12 cellular contexts compared by ENCODE assay signal in the genomic region with DNA sequence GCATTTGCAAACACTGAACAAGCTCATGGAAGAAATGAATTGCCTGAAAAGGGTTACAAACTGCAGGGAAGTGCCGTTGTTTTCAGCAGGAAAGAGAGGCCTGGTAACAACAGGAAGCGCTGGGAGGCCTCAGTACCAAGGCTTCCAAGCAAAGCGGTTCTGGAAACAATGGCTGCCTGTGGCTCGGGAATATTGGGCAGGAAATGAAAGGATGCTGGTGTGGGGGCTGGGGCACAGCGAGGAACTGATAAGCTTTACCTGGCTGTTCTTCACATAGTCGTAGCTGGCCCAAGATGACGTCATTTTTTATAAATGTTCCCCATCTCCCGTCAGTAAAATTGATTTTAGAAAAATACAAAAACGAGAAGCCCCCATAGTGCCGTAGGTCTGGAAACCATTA. TPM values are rescaled to one million over a fixed set of nuclear protein-coding genes. Genes with fewer than 3 reads are reported as not detected.
DNase-seq lines count a peak whose midpoint lies in the region; ATAC-seq and TF ChIP-seq lines count a peak whose summit lies in the region.
"Had no signal": no experiment of that assay in that cellular context is flagged by ENCODE, and none has a peak within 500 bp of the region (broad histone marks: within the 10 kb centered on the region; RNA-seq: fewer than 3 reads in every experiment).

No MANE protein-coding gene starts in this region.

- H2BK5ac ChIP-seq in mesenchymal stem cell (ENCODE audit: low read depth, low read length, poor library complexity, severe bottlenecking): no peak overlapping the region

- no peaks in the 10 kb centered on the region for H3K9me3 Mint-ChIP-seq in type B pancreatic cell
- H3K9me3 Mint-ChIP-seq: activated T-helper 2 cell treated with anti-CD3 and anti-CD28 coated beads, Interferon-gamma antibody, Interleukin-2, Interleukin-4, amounts not matched to agents 10 μg/mL and 5 μg/mL and 100 μg/mL, durations not matched to agents 14 hours and 24 hours and 36 hours had no signal

- H2AK5ac ChIP-seq in mesenchymal stem cell (ENCODE audit: low read length, severe bottlenecking): peak overlapping the region; percentile 53

- peak overlapping the region; percentile 40 for H3K4me3 Mint-ChIP-seq in type B pancreatic cell

- H4K8ac ChIP-seq in mesenchymal stem cell (ENCODE audit: low read length): peak overlapping the region; percentile 96

- peak overlapping the region in 2 of 4 donors; percentile 36 to 46 for H3K27ac ChIP-seq in gastroesophageal sphincter
- H3K27ac ChIP-seq in mesenchymal stem cell (ENCODE audit: low read length, poor library complexity, severe bottlenecking): no peak overlapping the region
- H3K27ac ChIP-seq: 22Rv1 had no signal

- H3K18ac ChIP-seq in mesenchymal stem cell (ENCODE audit: low read depth in 1 of 2, low read length in 2 of 2): peak overlapping the region; percentile 42 to 61

- no peak for TF ChIP-seq POLR2A in gastroesophageal sphincter (IDR thresholded peaks at IDR 0.05)

- H3K4me1 ChIP-seq in gastroesophageal sphincter: peaks cover 0 to 57% (median 6%) of the 10 kb centered on the region in 3 donors
- peaks cover 10% of the 10 kb centered on the region for H3K4me1 ChIP-seq in mesenchymal stem cell (ENCODE audit: control insufficient read depth, insufficient read depth, low read depth, low read length)

- H3K14ac ChIP-seq in mesenchymal stem cell (ENCODE audit: low read length in 2 of 2): no peak overlapping the region

- TF ChIP-seq EP300 in gastroesophageal sphincter (IDR thresholded peaks at IDR 0.05): no peak

- no peak overlapping the region for H3K9ac ChIP-seq in mesenchymal stem cell (ENCODE audit: low read length)

- WGBS in gastroesophageal sphincter (ENCODE audit: low coverage in 1 of 2), 2 donors: 37 to 46% methylated on average over 5 to 10 of the region's 10 CpGs
- WGBS in mesenchymal stem cell: 34% methylated on average over 9 of the region's 10 CpGs

- H3K4me2 ChIP-seq in mesenchymal stem cell (ENCODE audit: low read length, poor library complexity, severe bottlenecking): no peak overlapping the region

- H3K27ac Mint-ChIP-seq in type B pancreatic cell: peak overlapping the region; percentile 78
- H3K27ac Mint-ChIP-seq: activated T-helper 2 cell treated with anti-CD3 and anti-CD28 coated beads, Interferon-gamma antibody, Interleukin-2, Interleukin-4, amounts not matched to agents 10 μg/mL and 5 μg/mL and 100 μg/mL, durations not matched to agents 14 hours and 24 hours and 36 hours had no signal

- peak; percentile 34 for ATAC-seq in gastroesophageal sphincter

- H3K79me1 ChIP-seq in mesenchymal stem cell (replicated peaks; ENCODE audit: low read length, poor library complexity, severe bottlenecking): peaks cover 28% of the 10 kb centered on the region

- no peak overlapping the region for H3K4me3 ChIP-seq in gastroesophageal sphincter
- no peak overlapping the region for H3K4me3 ChIP-seq in mesenchymal stem cell (ENCODE audit: insufficient read depth in 1 of 2, low read depth in 1 of 2, low read length in 2 of 2)

- H2BK12ac ChIP-seq in mesenchymal stem cell (ENCODE audit: low read length in 2 of 2): no peak overlapping the region

- TF ChIP-seq CTCF in gastroesophageal sphincter (IDR thresholded peaks at IDR 0.05): no peak
- TF ChIP-seq CTCF in type B pancreatic cell (conservative IDR thresholded peaks at IDR 0.05): no peak

- H3K27me3 ChIP-seq in gastroesophageal sphincter (no peaks in the 10 kb centered on the region), mesenchymal stem cell (ENCODE audit: control insufficient read depth in 1 of 2, insufficient read depth in 1 of 2, low read length in 2 of 2) (no peaks in the 10 kb centered on the region)

- H3K9me3 ChIP-seq in gastroesophageal sphincter (no peaks in the 10 kb centered on the region), mesenchymal stem cell (ENCODE audit: control insufficient read depth, low read length) (no peaks in the 10 kb centered on the region)

- peak overlapping the region in 1 of 2 experiments; percentile 60 for H3K4ac ChIP-seq in mesenchymal stem cell (ENCODE audit: low read depth in 1 of 2, low read length in 2 of 2)

- peak; percentile 16 to 32 for DNase-seq in NCI-H2081 (lab: John Stamatoyannopoulos, UW)
- DNase-seq in NCI-H2081 treated with DMSO at 0.1 percent for 48 hours (lab: John Stamatoyannopoulos, UW): no peak
- DNase-seq in mesenchymal stem cell: no peak
- no peak for DNase-seq in type B pancreatic cell (ENCODE audit: extremely low spot score, unreplicated experiment)
- DNase-seq in T1000 (lab: John Stamatoyannopoulos, UW): no peak
- DNase-seq in SW 1271 (lab: John Stamatoyannopoulos, UW): no peak
- no peak for DNase-seq in COR-L47 (lab: John Stamatoyannopoulos, UW)
- DNase-seq: Karpas-422, SHP77 had no signal

- no peak overlapping the region for H2BK15ac ChIP-seq in mesenchymal stem cell (ENCODE audit: low read depth, poor library complexity, severe bottlenecking)

- H3K23ac ChIP-seq in mesenchymal stem cell (ENCODE audit: low read length in 2 of 2): no peak overlapping the region

- peaks cover 57% of the 10 kb centered on the region for H3K4me1 Mint-ChIP-seq in type B pancreatic cell (ENCODE audit: unreplicated experiment)

- no peaks in the 10 kb centered on the region for H3K36me3 Mint-ChIP-seq in type B pancreatic cell

- H2BK120ac ChIP-seq in mesenchymal stem cell (ENCODE audit: low read depth, low read length): peak overlapping the region; percentile 30

- H2AFZ ChIP-seq in mesenchymal stem cell (ENCODE audit: low read depth, low read length): no peak overlapping the region

- H4K91ac ChIP-seq in mesenchymal stem cell (ENCODE audit: low read length): peak overlapping the region; percentile 43

- H3K27me3 Mint-ChIP-seq in type B pancreatic cell: no peaks in the 10 kb centered on the region

- H3K36me3 ChIP-seq in gastroesophageal sphincter (no peaks in the 10 kb centered on the region), mesenchymal stem cell (ENCODE audit: control insufficient read depth in 1 of 2, insufficient read depth in 2 of 2, low read depth in 1 of 2, low read length in 2 of 2) (peaks cover 0 to 3% of the 10 kb centered on the region in 2 experiments)

RNA-seq across cellular contexts. Expression of a gene that starts 55.9 kb away (rescaled TPM):
- total RNA-seq in gastroesophageal sphincter (10 to 100 TPM; 19.8 to 28.7 (median 22.6) TPM), type B pancreatic cell (ENCODE audit: low replicate concordance) (4.1 and 17.3 TPM in 2 replicates)
- polyA plus RNA-seq in mesenchymal stem cell (2013, experiment 1 of 2): 6.4 TPM
- polyA plus RNA-seq in mesenchymal stem cell (2013, experiment 2 of 2): 6.3 TPM

Comparison
In these comparisons a context has a peak if more than half of its experiments do, and no peak if none do; other contexts are left out.
1. DNase-seq: peak in NCI-H2081 (2 of 2); none in NCI-H2081 treated with DMSO at 0.1 percent for 48 hours (single experiment), mesenchymal stem cell (single experiment), type B pancreatic cell (single experiment), T1000 (single experiment), SW 1271 (0 of 2) and COR-L47 (single experiment).